ENCODE assay signal across 1 cellular context in the genomic region with DNA sequence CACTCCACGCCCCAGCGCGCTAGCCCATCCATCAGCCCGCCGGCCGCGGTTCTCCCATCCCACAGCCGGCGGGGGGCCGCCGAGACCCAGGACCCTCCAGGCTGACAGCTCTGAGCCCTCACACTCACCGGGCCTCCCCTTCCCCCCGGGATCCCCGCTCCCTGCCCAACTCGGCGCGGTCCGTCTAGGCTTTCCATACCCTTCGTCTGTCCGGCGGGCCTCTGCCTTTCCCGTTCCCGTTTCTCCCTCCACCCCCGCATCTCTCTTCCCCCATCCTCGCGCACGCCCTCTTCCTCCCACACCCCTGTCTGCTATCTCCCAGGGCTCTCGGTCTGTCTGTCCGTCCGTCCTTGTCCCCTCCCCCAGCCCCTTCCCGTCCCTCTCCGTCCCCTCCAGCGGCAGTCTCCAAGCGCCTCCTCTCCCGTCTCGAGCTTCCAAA.
TF ChIP-seq lines count a peak whose summit lies in the region.

No MANE protein-coding gene starts in this region.

TF ChIP-seq in HepG2, 621 proteins besides CTCF, POLR2A, EP300 and RAD21 (continued from another document and continues in another):
- TF ChIP-seq, protein P1, sequence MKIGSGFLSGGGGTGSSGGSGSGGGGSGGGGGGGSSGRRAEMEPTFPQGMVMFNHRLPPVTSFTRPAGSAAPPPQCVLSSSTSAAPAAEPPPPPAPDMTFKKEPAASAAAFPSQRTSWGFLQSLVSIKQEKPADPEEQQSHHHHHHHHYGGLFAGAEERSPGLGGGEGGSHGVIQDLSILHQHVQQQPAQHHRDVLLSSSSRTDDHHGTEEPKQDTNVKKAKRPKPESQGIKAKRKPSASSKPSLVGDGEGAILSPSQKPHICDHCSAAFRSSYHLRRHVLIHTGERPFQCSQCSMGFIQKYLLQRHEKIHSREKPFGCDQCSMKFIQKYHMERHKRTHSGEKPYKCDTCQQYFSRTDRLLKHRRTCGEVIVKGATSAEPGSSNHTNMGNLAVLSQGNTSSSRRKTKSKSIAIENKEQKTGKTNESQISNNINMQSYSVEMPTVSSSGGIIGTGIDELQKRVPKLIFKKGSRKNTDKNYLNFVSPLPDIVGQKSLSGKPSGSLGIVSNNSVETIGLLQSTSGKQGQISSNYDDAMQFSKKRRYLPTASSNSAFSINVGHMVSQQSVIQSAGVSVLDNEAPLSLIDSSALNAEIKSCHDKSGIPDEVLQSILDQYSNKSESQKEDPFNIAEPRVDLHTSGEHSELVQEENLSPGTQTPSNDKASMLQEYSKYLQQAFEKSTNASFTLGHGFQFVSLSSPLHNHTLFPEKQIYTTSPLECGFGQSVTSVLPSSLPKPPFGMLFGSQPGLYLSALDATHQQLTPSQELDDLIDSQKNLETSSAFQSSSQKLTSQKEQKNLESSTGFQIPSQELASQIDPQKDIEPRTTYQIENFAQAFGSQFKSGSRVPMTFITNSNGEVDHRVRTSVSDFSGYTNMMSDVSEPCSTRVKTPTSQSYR (CRISPR knock-in tag; IDR thresholded peaks at IDR 0.05; ENCODE audit: borderline replicate concordance), result no peak
- TF ChIP-seq ZNF746 (CRISPR knock-in tag; IDR thresholded peaks at IDR 0.05) (no peak), NCOA5 (CRISPR knock-in tag; IDR thresholded peaks at IDR 0.05) (no peak), GABPB1 (CRISPR knock-in tag; IDR thresholded peaks at IDR 0.05) (peak; percentile 40; the same call in 1 of the 2 replicates), SNAPC2 (CRISPR knock-in tag; IDR thresholded peaks at IDR 0.05) (no peak), ZC3H13 (CRISPR knock-in tag; IDR thresholded peaks at IDR 0.05) (no peak), SMAD3 (CRISPR knock-in tag; IDR thresholded peaks at IDR 0.05) (no peak), ZNF572 (CRISPR knock-in tag; IDR thresholded peaks at IDR 0.05) (peak; percentile 97; the same call in 1 of the 2 replicates), NR1H2 (CRISPR knock-in tag; IDR thresholded peaks at IDR 0.05; ENCODE audit: borderline replicate concordance, low read depth) (0 out of 2 replicates have a peak, but pooled peaks have one; percentile 81), ZNF44 (CRISPR knock-in tag; IDR thresholded peaks at IDR 0.05) (no peak), KAT8 (CRISPR knock-in tag; IDR thresholded peaks at IDR 0.05) (no peak), ARHGAP35 (CRISPR knock-in tag; IDR thresholded peaks at IDR 0.05; ENCODE audit: borderline replicate concordance) (no peak), ZSCAN25 (CRISPR knock-in tag; IDR thresholded peaks at IDR 0.05) (no peak), NRL (CRISPR knock-in tag; IDR thresholded peaks at IDR 0.05; ENCODE audit: borderline replicate concordance) (peak; percentile 70; the same call in 1 of the 2 replicates), JUNB (CRISPR knock-in tag; IDR thresholded peaks at IDR 0.05; ENCODE audit: borderline replicate concordance) (peak; percentile 71; the same call in 1 of the 2 replicates), RELA (CRISPR knock-in tag; IDR thresholded peaks at IDR 0.05) (no peak; the same call in 1 of the 2 replicates), GATAD2A (CRISPR knock-in tag; IDR thresholded peaks at IDR 0.05) (no peak), STAT5B (CRISPR knock-in tag; IDR thresholded peaks at IDR 0.05) (no peak), MTA3 (CRISPR knock-in tag; IDR thresholded peaks at IDR 0.05) (no peak), NR3C1 (CRISPR knock-in tag; IDR thresholded peaks at IDR 0.05) (no peak), SCMH1 (CRISPR knock-in tag; IDR thresholded peaks at IDR 0.05; ENCODE audit: borderline replicate concordance) (no peak), DMAP1 (CRISPR knock-in tag; IDR thresholded peaks at IDR 0.05) (no peak), ZNF274 (CRISPR knock-in tag; IDR thresholded peaks at IDR 0.05) (no peak), ZNF446 (CRISPR knock-in tag; IDR thresholded peaks at IDR 0.05) (peak; percentile 79), ZZZ3 (CRISPR knock-in tag; IDR thresholded peaks at IDR 0.05; ENCODE audit: borderline replicate concordance) (no peak), ZNF234 (CRISPR knock-in tag; conservative IDR thresholded peaks at IDR 0.05) (peak; percentile 64; the same call in 1 of the 2 replicates), ZNF589 (CRISPR knock-in tag; conservative IDR thresholded peaks at IDR 0.05) (no peak), TRIM24 (CRISPR knock-in tag; IDR thresholded peaks at IDR 0.05) (no peak), AGO1 (IDR thresholded peaks at IDR 0.05; ENCODE audit: low read depth, low read length, poor library complexity, severe bottlenecking) (peak; percentile 20), KDM1A (CRISPR knock-in tag; IDR thresholded peaks at IDR 0.05) (no peak), SNRNP70 (IDR thresholded peaks at IDR 0.05; ENCODE audit: low read depth, low read length) (no peak)
- TF ChIP-seq, protein P2, sequence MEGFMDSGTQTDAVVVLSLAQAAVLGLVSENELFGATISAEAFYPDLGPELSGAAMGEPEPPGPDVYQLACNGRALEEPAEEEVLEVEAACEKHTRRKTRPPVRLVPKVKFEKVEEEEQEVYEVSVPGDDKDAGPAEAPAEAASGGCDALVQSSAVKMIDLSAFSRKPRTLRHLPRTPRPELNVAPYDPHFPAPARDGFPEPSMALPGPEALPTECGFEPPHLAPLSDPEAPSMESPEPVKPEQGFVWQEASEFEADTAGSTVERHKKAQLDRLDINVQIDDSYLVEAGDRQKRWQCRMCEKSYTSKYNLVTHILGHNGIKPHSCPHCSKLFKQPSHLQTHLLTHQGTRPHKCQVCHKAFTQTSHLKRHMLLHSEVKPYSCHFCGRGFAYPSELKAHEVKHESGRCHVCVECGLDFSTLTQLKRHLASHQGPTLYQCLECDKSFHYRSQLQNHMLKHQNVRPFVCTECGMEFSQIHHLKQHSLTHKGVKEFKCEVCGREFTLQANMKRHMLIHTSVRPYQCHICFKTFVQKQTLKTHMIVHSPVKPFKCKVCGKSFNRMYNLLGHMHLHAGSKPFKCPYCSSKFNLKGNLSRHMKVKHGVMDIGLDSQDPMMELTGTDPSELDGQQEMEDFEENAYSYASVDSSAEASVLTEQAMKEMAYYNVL (CRISPR knock-in tag; IDR thresholded peaks at IDR 0.05; ENCODE audit: borderline replicate concordance), result no peak
- TF ChIP-seq, protein P3, sequence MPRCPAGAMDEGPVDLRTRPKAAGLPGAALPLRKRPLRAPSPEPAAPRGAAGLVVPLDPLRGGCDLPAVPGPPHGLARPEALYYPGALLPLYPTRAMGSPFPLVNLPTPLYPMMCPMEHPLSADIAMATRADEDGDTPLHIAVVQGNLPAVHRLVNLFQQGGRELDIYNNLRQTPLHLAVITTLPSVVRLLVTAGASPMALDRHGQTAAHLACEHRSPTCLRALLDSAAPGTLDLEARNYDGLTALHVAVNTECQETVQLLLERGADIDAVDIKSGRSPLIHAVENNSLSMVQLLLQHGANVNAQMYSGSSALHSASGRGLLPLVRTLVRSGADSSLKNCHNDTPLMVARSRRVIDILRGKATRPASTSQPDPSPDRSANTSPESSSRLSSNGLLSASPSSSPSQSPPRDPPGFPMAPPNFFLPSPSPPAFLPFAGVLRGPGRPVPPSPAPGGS (CRISPR knock-in tag; IDR thresholded peaks at IDR 0.05), result no peak; the same call in 1 of the 2 replicates
- TF ChIP-seq, protein P4, sequence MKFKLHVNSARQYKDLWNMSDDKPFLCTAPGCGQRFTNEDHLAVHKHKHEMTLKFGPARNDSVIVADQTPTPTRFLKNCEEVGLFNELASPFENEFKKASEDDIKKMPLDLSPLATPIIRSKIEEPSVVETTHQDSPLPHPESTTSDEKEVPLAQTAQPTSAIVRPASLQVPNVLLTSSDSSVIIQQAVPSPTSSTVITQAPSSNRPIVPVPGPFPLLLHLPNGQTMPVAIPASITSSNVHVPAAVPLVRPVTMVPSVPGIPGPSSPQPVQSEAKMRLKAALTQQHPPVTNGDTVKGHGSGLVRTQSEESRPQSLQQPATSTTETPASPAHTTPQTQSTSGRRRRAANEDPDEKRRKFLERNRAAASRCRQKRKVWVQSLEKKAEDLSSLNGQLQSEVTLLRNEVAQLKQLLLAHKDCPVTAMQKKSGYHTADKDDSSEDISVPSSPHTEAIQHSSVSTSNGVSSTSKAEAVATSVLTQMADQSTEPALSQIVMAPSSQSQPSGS (CRISPR knock-in tag; IDR thresholded peaks at IDR 0.05), result 0 out of 2 replicates have a peak, but pooled peaks have one; percentile 43
- TF ChIP-seq, protein P5, sequence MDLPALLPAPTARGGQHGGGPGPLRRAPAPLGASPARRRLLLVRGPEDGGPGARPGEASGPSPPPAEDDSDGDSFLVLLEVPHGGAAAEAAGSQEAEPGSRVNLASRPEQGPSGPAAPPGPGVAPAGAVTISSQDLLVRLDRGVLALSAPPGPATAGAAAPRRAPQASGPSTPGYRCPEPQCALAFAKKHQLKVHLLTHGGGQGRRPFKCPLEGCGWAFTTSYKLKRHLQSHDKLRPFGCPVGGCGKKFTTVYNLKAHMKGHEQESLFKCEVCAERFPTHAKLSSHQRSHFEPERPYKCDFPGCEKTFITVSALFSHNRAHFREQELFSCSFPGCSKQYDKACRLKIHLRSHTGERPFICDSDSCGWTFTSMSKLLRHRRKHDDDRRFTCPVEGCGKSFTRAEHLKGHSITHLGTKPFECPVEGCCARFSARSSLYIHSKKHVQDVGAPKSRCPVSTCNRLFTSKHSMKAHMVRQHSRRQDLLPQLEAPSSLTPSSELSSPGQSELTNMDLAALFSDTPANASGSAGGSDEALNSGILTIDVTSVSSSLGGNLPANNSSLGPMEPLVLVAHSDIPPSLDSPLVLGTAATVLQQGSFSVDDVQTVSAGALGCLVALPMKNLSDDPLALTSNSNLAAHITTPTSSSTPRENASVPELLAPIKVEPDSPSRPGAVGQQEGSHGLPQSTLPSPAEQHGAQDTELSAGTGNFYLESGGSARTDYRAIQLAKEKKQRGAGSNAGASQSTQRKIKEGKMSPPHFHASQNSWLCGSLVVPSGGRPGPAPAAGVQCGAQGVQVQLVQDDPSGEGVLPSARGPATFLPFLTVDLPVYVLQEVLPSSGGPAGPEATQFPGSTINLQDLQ (CRISPR knock-in tag; IDR thresholded peaks at IDR 0.05), result peak; percentile 52; the same call in 1 of the 2 replicates
- TF ChIP-seq, protein P6, sequence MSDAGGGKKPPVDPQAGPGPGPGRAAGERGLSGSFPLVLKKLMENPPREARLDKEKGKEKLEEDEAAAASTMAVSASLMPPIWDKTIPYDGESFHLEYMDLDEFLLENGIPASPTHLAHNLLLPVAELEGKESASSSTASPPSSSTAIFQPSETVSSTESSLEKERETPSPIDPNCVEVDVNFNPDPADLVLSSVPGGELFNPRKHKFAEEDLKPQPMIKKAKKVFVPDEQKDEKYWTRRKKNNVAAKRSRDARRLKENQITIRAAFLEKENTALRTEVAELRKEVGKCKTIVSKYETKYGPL (CRISPR knock-in tag; IDR thresholded peaks at IDR 0.05), result no peak
- TF ChIP-seq, protein P7, sequence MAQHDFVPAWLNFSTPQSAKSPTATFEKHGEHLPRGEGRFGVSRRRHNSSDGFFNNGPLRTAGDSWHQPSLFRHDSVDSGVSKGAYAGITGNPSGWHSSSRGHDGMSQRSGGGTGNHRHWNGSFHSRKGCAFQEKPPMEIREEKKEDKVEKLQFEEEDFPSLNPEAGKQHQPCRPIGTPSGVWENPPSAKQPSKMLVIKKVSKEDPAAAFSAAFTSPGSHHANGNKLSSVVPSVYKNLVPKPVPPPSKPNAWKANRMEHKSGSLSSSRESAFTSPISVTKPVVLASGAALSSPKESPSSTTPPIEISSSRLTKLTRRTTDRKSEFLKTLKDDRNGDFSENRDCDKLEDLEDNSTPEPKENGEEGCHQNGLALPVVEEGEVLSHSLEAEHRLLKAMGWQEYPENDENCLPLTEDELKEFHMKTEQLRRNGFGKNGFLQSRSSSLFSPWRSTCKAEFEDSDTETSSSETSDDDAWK (CRISPR knock-in tag; IDR thresholded peaks at IDR 0.05), result no peak
- TF ChIP-seq, protein P8, sequence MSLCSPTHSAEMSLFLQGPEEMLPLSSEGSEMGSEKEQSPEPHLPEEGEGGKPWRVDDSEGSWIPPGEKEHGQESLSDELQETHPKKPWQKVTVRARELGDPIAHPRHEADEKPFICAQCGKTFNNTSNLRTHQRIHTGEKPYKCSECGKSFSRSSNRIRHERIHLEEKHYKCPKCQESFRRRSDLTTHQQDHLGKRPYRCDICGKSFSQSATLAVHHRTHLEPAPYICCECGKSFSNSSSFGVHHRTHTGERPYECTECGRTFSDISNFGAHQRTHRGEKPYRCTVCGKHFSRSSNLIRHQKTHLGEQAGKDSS (CRISPR knock-in tag; IDR thresholded peaks at IDR 0.05; ENCODE audit: borderline replicate concordance, low read depth), result no peak
- TF ChIP-seq, protein P9, sequence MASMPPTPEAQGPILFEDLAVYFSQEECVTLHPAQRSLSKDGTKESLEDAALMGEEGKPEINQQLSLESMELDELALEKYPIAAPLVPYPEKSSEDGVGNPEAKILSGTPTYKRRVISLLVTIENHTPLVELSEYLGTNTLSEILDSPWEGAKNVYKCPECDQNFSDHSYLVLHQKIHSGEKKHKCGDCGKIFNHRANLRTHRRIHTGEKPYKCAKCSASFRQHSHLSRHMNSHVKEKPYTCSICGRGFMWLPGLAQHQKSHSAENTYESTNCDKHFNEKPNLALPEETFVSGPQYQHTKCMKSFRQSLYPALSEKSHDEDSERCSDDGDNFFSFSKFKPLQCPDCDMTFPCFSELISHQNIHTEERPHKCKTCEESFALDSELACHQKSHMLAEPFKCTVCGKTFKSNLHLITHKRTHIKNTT (CRISPR knock-in tag; IDR thresholded peaks at IDR 0.05), result no peak
- TF ChIP-seq, protein P10, sequence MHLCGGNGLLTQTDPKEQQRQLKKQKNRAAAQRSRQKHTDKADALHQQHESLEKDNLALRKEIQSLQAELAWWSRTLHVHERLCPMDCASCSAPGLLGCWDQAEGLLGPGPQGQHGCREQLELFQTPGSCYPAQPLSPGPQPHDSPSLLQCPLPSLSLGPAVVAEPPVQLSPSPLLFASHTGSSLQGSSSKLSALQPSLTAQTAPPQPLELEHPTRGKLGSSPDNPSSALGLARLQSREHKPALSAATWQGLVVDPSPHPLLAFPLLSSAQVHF (CRISPR knock-in tag; IDR thresholded peaks at IDR 0.05), result peak; percentile 79; the same call in 1 of the 2 replicates
- TF ChIP-seq, protein P11, sequence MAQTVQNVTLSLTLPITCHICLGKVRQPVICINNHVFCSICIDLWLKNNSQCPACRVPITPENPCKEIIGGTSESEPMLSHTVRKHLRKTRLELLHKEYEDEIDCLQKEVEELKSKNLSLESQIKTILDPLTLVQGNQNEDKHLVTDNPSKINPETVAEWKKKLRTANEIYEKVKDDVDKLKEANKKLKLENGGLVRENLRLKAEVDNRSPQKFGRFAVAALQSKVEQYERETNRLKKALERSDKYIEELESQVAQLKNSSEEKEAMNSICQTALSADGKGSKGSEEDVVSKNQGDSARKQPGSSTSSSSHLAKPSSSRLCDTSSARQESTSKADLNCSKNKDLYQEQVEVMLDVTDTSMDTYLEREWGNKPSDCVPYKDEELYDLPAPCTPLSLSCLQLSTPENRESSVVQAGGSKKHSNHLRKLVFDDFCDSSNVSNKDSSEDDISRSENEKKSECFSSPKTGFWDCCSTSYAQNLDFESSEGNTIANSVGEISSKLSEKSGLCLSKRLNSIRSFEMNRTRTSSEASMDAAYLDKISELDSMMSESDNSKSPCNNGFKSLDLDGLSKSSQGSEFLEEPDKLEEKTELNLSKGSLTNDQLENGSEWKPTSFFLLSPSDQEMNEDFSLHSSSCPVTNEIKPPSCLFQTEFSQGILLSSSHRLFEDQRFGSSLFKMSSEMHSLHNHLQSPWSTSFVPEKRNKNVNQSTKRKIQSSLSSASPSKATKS (CRISPR knock-in tag; IDR thresholded peaks at IDR 0.05), result no peak
